ENCODE assay signal across 12 cellular contexts in genomic region chr21:29293495-29293894, GRCh38. TPM values are rescaled to one million over a fixed set of nuclear protein-coding genes. Genes with fewer than 3 reads are reported as not detected.
A peak's percentile ranks its signal among the peaks of the same experiment; 100 is the strongest.
DNase-seq lines count a peak whose midpoint lies in the region; ATAC-seq, FAIRE-seq and TF ChIP-seq lines count a peak whose summit lies in the region.
"Had no signal": no experiment of that assay in that cellular context is flagged by ENCODE, and none has a peak within 500 bp of the region (broad histone marks: within the 10 kb centered on the region; RNA-seq: fewer than 3 reads in every experiment).

No MANE protein-coding gene starts in this region.

- no peaks in the 10 kb centered on the region for H3K9me3 Mint-ChIP-seq in activated CD4-positive, alpha-beta memory T cell treated with anti-CD3 and anti-CD28 coated beads, Interleukin-2, amount 10 ng/mL, durations not matched to agents 7 days and 5 days
- H3K9me3 Mint-ChIP-seq: activated T-helper 1 cell treated with anti-CD3 and anti-CD28 coated beads, Interleukin-12 subunit alpha, Interleukin-12 subunit beta, Interleukin-2, Interleukin-4 antibody, amounts not matched to agents 30 ng/mL and 10 ng/mL and 1 ng/mL, durations not matched to agents 14 hours and 24 hours and 36 hours had no signal

- CTCF ChIA-PET in activated CD4-positive, alpha-beta memory T cell treated with anti-CD3 and anti-CD28 coated beads, Interleukin-2, amount 10 ng/mL, durations not matched to agents 7 days and 5 days (lab: Charles Lee) = no interaction called here

- no peak overlapping the region for H3K4me3 Mint-ChIP-seq in activated CD4-positive, alpha-beta memory T cell treated with anti-CD3 and anti-CD28 coated beads, Interleukin-2, amount 10 ng/mL, durations not matched to agents 7 days and 5 days
- H3K4me3 Mint-ChIP-seq: activated T-helper 1 cell treated with anti-CD3 and anti-CD28 coated beads, Interleukin-12 subunit alpha, Interleukin-12 subunit beta, Interleukin-2, Interleukin-4 antibody, amounts not matched to agents 30 ng/mL and 10 ng/mL and 1 ng/mL, durations not matched to agents 14 hours and 24 hours and 36 hours had no signal

- peaks cover 12% of the 10 kb centered on the region for H3K4me1 Mint-ChIP-seq in activated CD4-positive, alpha-beta memory T cell treated with anti-CD3 and anti-CD28 coated beads, Interleukin-2, amount 10 ng/mL, durations not matched to agents 7 days and 5 days

- intact Hi-C loops in tibial artery (cut with DNase I; ENCODE audit: low total_unique reads) = loop anchor here (10.0 kb wide), 1 partner anchor 129 kb away; no protein-coding TSS in a partner anchor

- no peak for TF ChIP-seq CTCF in GM20000 (IDR thresholded peaks at IDR 0.05; ENCODE audit: extremely low read depth, missing control alignments)
- no peak for TF ChIP-seq CTCF in tibial artery (IDR thresholded peaks at IDR 0.05)

- H3K27me3 Mint-ChIP-seq in activated CD4-positive, alpha-beta memory T cell treated with anti-CD3 and anti-CD28 coated beads, Interleukin-2, amount 10 ng/mL, durations not matched to agents 7 days and 5 days = peaks cover 16% of the 10 kb centered on the region

- peaks cover 0 to 9% (median 3%) of the 10 kb centered on the region in 4 donors for H3K4me1 ChIP-seq in tibial artery

- POLR2A ChIA-PET in activated CD4-positive, alpha-beta memory T cell treated with anti-CD3 and anti-CD28 coated beads, Interleukin-2, amount 10 ng/mL, durations not matched to agents 7 days and 5 days (lab: Charles Lee) = no interaction called here

- DNase-seq in GM12891 (ENCODE audit: insufficient read length, low spot score) (no peak), GM20000 (ENCODE audit: low spot score) (peak; percentile 60), SIG-M5 treated with dmso at 0.1 percent for 504 hours (lab: John Stamatoyannopoulos, UW; ENCODE audit: unreplicated experiment) (peak; percentile 93), tibial artery (no peak), NCI-H2171 treated with DMSO at 0.1 percent for 48 hours (lab: John Stamatoyannopoulos, UW) (no peak)
- DNase-seq in activated CD4-positive, alpha-beta memory T cell treated with anti-CD3 and anti-CD28 coated beads, Interleukin-2, amount 10 ng/mL, durations not matched to agents 7 days and 5 days = no peak
- DNase-seq in activated effector memory CD4-positive, alpha-beta T cell treated with Interleukin-2 at 50 U/mL for 16 hours = no peak
- DNase-seq: DMS 273 treated with DMSO at 0.1 percent for 48 hours, left ventricle myocardium superior had no signal

- TF ChIP-seq POLR2A in GM12891 (IDR thresholded peaks at IDR 0.05; ENCODE audit: low read depth, low read length) = no peak

- no peak overlapping the region for H3K4me3 ChIP-seq in tibial artery

- H3K9me3 ChIP-seq in tibial artery = no peaks in the 10 kb centered on the region

- H3K27ac Mint-ChIP-seq in activated CD4-positive, alpha-beta memory T cell treated with anti-CD3 and anti-CD28 coated beads, Interleukin-2, amount 10 ng/mL, durations not matched to agents 7 days and 5 days = no peak overlapping the region
- H3K27ac Mint-ChIP-seq: activated T-helper 1 cell treated with anti-CD3 and anti-CD28 coated beads, Interleukin-12 subunit alpha, Interleukin-12 subunit beta, Interleukin-2, Interleukin-4 antibody, amounts not matched to agents 30 ng/mL and 10 ng/mL and 1 ng/mL, durations not matched to agents 14 hours and 24 hours and 36 hours had no signal

- FAIRE-seq in GM12891 (lab: Jason Lieb, UNC) = peak; percentile 66
- FAIRE-seq: RCC 7860 had no signal

- peak; percentile 82 for ATAC-seq in HG03108 (IDR thresholded peaks at IDR 0.05; ENCODE audit: unreplicated experiment)
- ATAC-seq: left ventricle myocardium superior had no signal

- H3K27me3 ChIP-seq in tibial artery = no peaks in the 10 kb centered on the region

- H3K36me3 ChIP-seq in tibial artery = no peaks in the 10 kb centered on the region

- no peaks in the 10 kb centered on the region for H3K36me3 Mint-ChIP-seq in activated CD4-positive, alpha-beta memory T cell treated with anti-CD3 and anti-CD28 coated beads, Interleukin-2, amount 10 ng/mL, durations not matched to agents 7 days and 5 days (ENCODE audit: low read depth)

- H3K27ac ChIP-seq in tibial artery = no peak overlapping the region

TF ChIP-seq in GM12891, 5 proteins besides CTCF, POLR2A, EP300 and RAD21:
- no peak for TF ChIP-seq TAF1 (IDR thresholded peaks at IDR 0.05; ENCODE audit: low read depth, low read length)
- no peak for TF ChIP-seq POLR2AphosphoS5 (IDR thresholded peaks at IDR 0.05; ENCODE audit: low read depth, low read length)
- TF ChIP-seq SPI1 (IDR thresholded peaks at IDR 0.05; ENCODE audit: low read depth, low read length) = peak; percentile 82
- no peak for TF ChIP-seq POU2F2 (IDR thresholded peaks at IDR 0.05; ENCODE audit: low read depth, low read length)
- no peak for TF ChIP-seq PAX5 (IDR thresholded peaks at IDR 0.05; ENCODE audit: insufficient read depth, low read length, severe bottlenecking)

RNA-seq across cellular contexts. Expression of gene BACH1, which starts 5.2 kb away (rescaled TPM):
- polyA plus RNA-seq in GM12891 (2012; ENCODE audit: low read depth, missing spikeins) = 11.0 TPM
- 10 to 100 TPM; 21.6 to 26.2 TPM for total RNA-seq in activated CD4-positive, alpha-beta memory T cell treated with anti-CD3 and anti-CD28 coated beads, Interleukin-2, amount 10 ng/mL, durations not matched to agents 7 days and 5 days

Comparison
In these comparisons a context has a peak if more than half of its experiments do, and no peak if none do; other contexts are left out.
1. DNase-seq: peak in GM20000 (single experiment) and SIG-M5 treated with dmso at 0.1 percent for 504 hours (single experiment); none in GM12891 (single experiment), activated CD4-positive, alpha-beta memory T cell treated with anti-CD3 and anti-CD28 coated beads, Interleukin-2, amount 10 ng/mL, durations not matched to agents 7 days and 5 days (single experiment), tibial artery (0 of 2), NCI-H2171 treated with DMSO at 0.1 percent for 48 hours (single experiment) and activated effector memory CD4-positive, alpha-beta T cell treated with Interleukin-2 at 50 U/mL for 16 hours (single experiment).